18 cellular contexts compared by ENCODE assay signal in the genomic region with DNA sequence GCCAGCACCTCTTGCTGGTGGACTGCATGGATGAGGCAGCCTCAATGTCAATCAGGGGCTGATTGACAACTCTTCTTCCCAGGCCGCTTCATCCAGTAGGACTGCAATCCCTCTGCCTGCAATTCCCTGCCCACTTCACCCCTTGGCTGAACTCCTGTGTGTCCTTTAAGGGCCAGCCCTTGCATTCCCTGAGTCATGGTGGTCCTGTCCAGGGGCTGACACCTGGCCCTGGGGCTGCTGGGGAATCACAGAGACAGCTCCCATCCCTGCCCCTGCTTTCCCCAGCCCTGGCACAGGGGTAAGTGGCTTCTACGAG. TPM values are rescaled to one million over a fixed set of nuclear protein-coding genes. Genes with fewer than 3 reads are reported as not detected.
"Had no signal": no experiment of that assay in that cellular context is flagged by ENCODE, and none has a peak within 500 bp of the region (broad histone marks: within the 10 kb centered on the region; RNA-seq: fewer than 3 reads in every experiment).

No MANE protein-coding gene starts in this region.

- FAIRE-seq: colon, endometrium had no signal

- H3K27me3 ChIP-seq: cardiac muscle cell had no signal

- H3K9me3 Mint-ChIP-seq: activated T-cell treated with anti-CD3 and anti-CD28 coated beads, Interleukin-2, amount 50 U/mL, for 72 hours; mesothelial cell of epicardium; neural crest cell; stimulated activated naive B cell treated with anti-CD40 and anti-IgM and Interleukin-4, amounts not matched to agents 10 μg/mL and 1 μg/mL and 100 μg/mL, for 72 hours; T-cell had no signal

- H3K4me3 ChIP-seq: cardiac muscle cell, lower lobe of right lung had no signal

- ATAC-seq: activated T-cell treated with anti-CD3 and anti-CD28 coated beads, Interleukin-2, amount 50 U/mL, for 72 hours; lower lobe of right lung; stimulated activated naive B cell treated with anti-CD40 and anti-IgM and Interleukin-4, amounts not matched to agents 10 μg/mL and 1 μg/mL and 100 μg/mL, for 72 hours; T-cell had no signal

- H3K4me3 Mint-ChIP-seq: activated T-cell treated with anti-CD3 and anti-CD28 coated beads, Interleukin-2, amount 50 U/mL, for 72 hours; mesothelial cell of epicardium; neural crest cell; stimulated activated naive B cell treated with anti-CD40 and anti-IgM and Interleukin-4, amounts not matched to agents 10 μg/mL and 1 μg/mL and 100 μg/mL, for 72 hours; T-cell had no signal

- DNase-seq: activated CD4-positive, alpha-beta T cell treated with anti-CD3 and anti-CD28 coated beads, Interleukin-2, amount 50 U/mL, for 48 hours; activated naive CD4-positive, alpha-beta T cell; activated T-cell treated with anti-CD3 and anti-CD28 coated beads, Interleukin-2, amount 50 U/mL, for 72 hours; hippocampal formation; stimulated activated CD4-positive, alpha-beta T cell treated with anti-CD3 and anti-CD28 coated beads, Interleukin-4, amount 100 ng/mL, for 1 hour; stimulated activated naive B cell treated with anti-CD40 and anti-IgM and Interleukin-4, amounts not matched to agents 10 μg/mL and 1 μg/mL and 100 μg/mL, for 72 hours; T1000; trophoblast cell had no signal

- H3K36me3 ChIP-seq: cardiac muscle cell, lower lobe of right lung had no signal

- H3K27ac Mint-ChIP-seq: activated T-cell treated with anti-CD3 and anti-CD28 coated beads, Interleukin-2, amount 50 U/mL, for 72 hours; mesothelial cell of epicardium; stimulated activated naive B cell treated with anti-CD40 and anti-IgM and Interleukin-4, amounts not matched to agents 10 μg/mL and 1 μg/mL and 100 μg/mL, for 72 hours; T-cell had no signal

- H3K9me3 ChIP-seq: lower lobe of right lung had no signal

- H3K36me3 Mint-ChIP-seq: mesothelial cell of epicardium; stimulated activated naive B cell treated with anti-CD40 and anti-IgM and Interleukin-4, amounts not matched to agents 10 μg/mL and 1 μg/mL and 100 μg/mL, for 72 hours; T-cell had no signal

- H3K27ac ChIP-seq: cardiac muscle cell, lower lobe of right lung had no signal

RNA-seq across cellular contexts. Expression of a gene that starts 4.6 kb away (rescaled TPM):
- total RNA-seq: activated T-cell treated with anti-CD3 and anti-CD28 coated beads, Interleukin-2, amount 50 U/mL, for 72 hours; cardiac muscle cell; lower lobe of right lung; neural crest cell; osteocyte; subcutaneous adipose tissue had no signal

RNA-seq across cellular contexts. Expression of a gene that starts 56.2 kb away (rescaled TPM):
- total RNA-seq: kidney epithelial cell, osteocyte had no signal
- polyA plus RNA-seq: cardiac muscle cell had no signal
